ENCODE assay signal across 14 cellular contexts in genomic region chr3:184693011-184693975, GRCh38. TPM values are rescaled to one million over a fixed set of nuclear protein-coding genes. Genes with fewer than 3 reads are reported as not detected.
DNase-seq lines count a peak whose midpoint lies in the region; ATAC-seq and TF ChIP-seq lines count a peak whose summit lies in the region.
"Had no signal": no experiment of that assay in that cellular context is flagged by ENCODE, and none has a peak within 500 bp of the region (broad histone marks: within the 10 kb centered on the region; RNA-seq: fewer than 3 reads in every experiment).

No MANE protein-coding gene starts in this region.

- CTCF ChIA-PET in AG04449 (lab: Yijun Ruan, JAX): interaction anchor here (0.8 to 1.2 kb wide), 2 partner anchors 12 to 111 kb away, joined by 3 read pairs; no protein-coding TSS in a partner anchor

- H3K27me3 Mint-ChIP-seq in nephron progenitor cell (ENCODE audit: low read depth, poor library complexity): peaks cover 23% of the 10 kb centered on the region
- H3K27me3 Mint-ChIP-seq in effector memory CD8-positive, alpha-beta T cell: peaks cover 48 to 81% of the 10 kb centered on the region in 2 donors
- H3K27me3 Mint-ChIP-seq: activated naive CD8-positive, alpha-beta T cell treated with anti-CD3 and anti-CD28 coated beads for 36 hours; IgD-negative memory B cell; stimulated activated memory B cell treated with anti-CD40 and anti-IgM and Interleukin-4, amounts not matched to agents 10 μg/mL and 1 μg/mL and 100 μg/mL, for 72 hours had no signal

- peak overlapping the region; percentile 94 for H3K27ac Mint-ChIP-seq in nephron progenitor cell
- no peak overlapping the region for H3K27ac Mint-ChIP-seq in effector memory CD8-positive, alpha-beta T cell
- H3K27ac Mint-ChIP-seq: activated naive CD8-positive, alpha-beta T cell treated with anti-CD3 and anti-CD28 coated beads for 36 hours; IgD-negative memory B cell; stimulated activated memory B cell treated with anti-CD40 and anti-IgM and Interleukin-4, amounts not matched to agents 10 μg/mL and 1 μg/mL and 100 μg/mL, for 72 hours had no signal

- in situ Hi-C loops in brain microvascular endothelial cell (cut with HindIII; ENCODE audit: low pct_ligation_motif_present, low sequenced_read_pairs): no loop called here
- in situ Hi-C loops in ACHN (cut with HindIII; ENCODE audit: low pct_ligation_motif_present, low pct_unique_long_range_greater_than_20kb, low sequenced_read_pairs): no loop called here

- H3K4me1 Mint-ChIP-seq in nephron progenitor cell: peaks cover 96% of the 10 kb centered on the region
- peaks cover 0 to 4% of the 10 kb centered on the region in 2 donors for H3K4me1 Mint-ChIP-seq in effector memory CD8-positive, alpha-beta T cell (ENCODE audit: low read depth in 2 of 2)
- H3K4me1 Mint-ChIP-seq: activated naive CD8-positive, alpha-beta T cell treated with anti-CD3 and anti-CD28 coated beads for 36 hours had no signal

- H3K27me3 ChIP-seq in brain microvascular endothelial cell (replicated peaks): no peaks in the 10 kb centered on the region
- H3K27me3 ChIP-seq: Peyer's patch had no signal

- no peak for ATAC-seq in effector memory CD8-positive, alpha-beta T cell (replicated peaks)
- ATAC-seq: stimulated activated memory B cell treated with anti-CD40 and anti-IgM and Interleukin-4, amounts not matched to agents 10 μg/mL and 1 μg/mL and 100 μg/mL, for 72 hours had no signal

- TF ChIP-seq CTCF in AG04449 (IDR thresholded peaks at IDR 0.05; ENCODE audit: insufficient read depth, low read length, missing control alignments): peak; percentile 1
- peak; percentile 6 for TF ChIP-seq CTCF in brain microvascular endothelial cell (IDR thresholded peaks at IDR 0.05; ENCODE audit: low read depth, low read length, missing control alignments)
- no peak for TF ChIP-seq CTCF in nephron progenitor cell (IDR thresholded peaks at IDR 0.05)

- H3K36me3 ChIP-seq in brain microvascular endothelial cell (replicated peaks): no peaks in the 10 kb centered on the region
- H3K36me3 ChIP-seq: Peyer's patch had no signal

- H3K27ac ChIP-seq in brain microvascular endothelial cell: no peak overlapping the region

- H3K9me3 Mint-ChIP-seq in nephron progenitor cell: no peaks in the 10 kb centered on the region
- no peaks in the 10 kb centered on the region for H3K9me3 Mint-ChIP-seq in effector memory CD8-positive, alpha-beta T cell
- H3K9me3 Mint-ChIP-seq: activated naive CD8-positive, alpha-beta T cell treated with anti-CD3 and anti-CD28 coated beads for 36 hours; IgD-negative memory B cell; stimulated activated memory B cell treated with anti-CD40 and anti-IgM and Interleukin-4, amounts not matched to agents 10 μg/mL and 1 μg/mL and 100 μg/mL, for 72 hours had no signal

- DNase-seq in AG04449 (ENCODE audit: low read depth, low spot score) (no peak), NCI-H1694 (lab: John Stamatoyannopoulos, UW) (peak; percentile 43), brain microvascular endothelial cell (no peak), nephron progenitor cell (no peak), H4 (ENCODE audit: low spot score) (no peak), NCI-H1105 treated with DMSO at 0.1 percent for 48 hours (lab: John Stamatoyannopoulos, UW) (no peak), ACHN (no peak)
- no peak for DNase-seq in effector memory CD8-positive, alpha-beta T cell
- DNase-seq: activated CD4-positive, CD25-positive, alpha-beta regulatory T cell treated with anti-CD3 and anti-CD28 coated beads, Interleukin-2, amount 50 U/mL, for 72 hours; activated naive CD8-positive, alpha-beta T cell treated with anti-CD3 and anti-CD28 coated beads for 36 hours; NCI-H1048; Peyer's patch had no signal

- POLR2A ChIA-PET in AG04449 (lab: Yijun Ruan, JAX): no interaction called here

- no peak overlapping the region for H3K4me3 Mint-ChIP-seq in nephron progenitor cell
- H3K4me3 Mint-ChIP-seq in effector memory CD8-positive, alpha-beta T cell: no peak overlapping the region
- H3K4me3 Mint-ChIP-seq: activated naive CD8-positive, alpha-beta T cell treated with anti-CD3 and anti-CD28 coated beads for 36 hours; IgD-negative memory B cell; stimulated activated memory B cell treated with anti-CD40 and anti-IgM and Interleukin-4, amounts not matched to agents 10 μg/mL and 1 μg/mL and 100 μg/mL, for 72 hours had no signal

- no peak overlapping the region for H3K4me3 ChIP-seq in AG04449 (ENCODE audit: low read depth, low read length)
- no peak overlapping the region for H3K4me3 ChIP-seq in brain microvascular endothelial cell (ENCODE audit: low read depth, low read length)
- H3K4me3 ChIP-seq: Peyer's patch had no signal

- no peaks in the 10 kb centered on the region for H3K36me3 Mint-ChIP-seq in nephron progenitor cell (ENCODE audit: low read depth)
- H3K36me3 Mint-ChIP-seq in effector memory CD8-positive, alpha-beta T cell (ENCODE audit: insufficient read depth): no peaks in the 10 kb centered on the region
- H3K36me3 Mint-ChIP-seq: activated naive CD8-positive, alpha-beta T cell treated with anti-CD3 and anti-CD28 coated beads for 36 hours; IgD-negative memory B cell; stimulated activated memory B cell treated with anti-CD40 and anti-IgM and Interleukin-4, amounts not matched to agents 10 μg/mL and 1 μg/mL and 100 μg/mL, for 72 hours had no signal

RNA-seq across cellular contexts. Expression of gene MAGEF1, which starts 18.6 kb away (rescaled TPM):
- total RNA-seq in H4 (2014; rRNA removed; shearing (Covaris generic)): 51.8 and 55.4 TPM in 2 replicates
